3 cellular contexts compared by ENCODE assay signal in genomic region chr12:80257920-80258319, GRCh38.
A peak's percentile ranks its signal among the peaks of the same experiment; 100 is the strongest.
TF ChIP-seq lines count a peak whose summit lies in the region.

No MANE protein-coding gene starts in this region.

TF ChIP-seq in SK-N-SH, 30 proteins besides CTCF, POLR2A, EP300 and RAD21 (continued from another document):
- no peak for TF ChIP-seq PBX3 (IDR thresholded peaks at IDR 0.05)
- no peak for TF ChIP-seq FOXJ3 (CRISPR knock-in tag; IDR thresholded peaks at IDR 0.05)
- TF ChIP-seq TCF12 (IDR thresholded peaks at IDR 0.05), result no peak
- TF ChIP-seq SMC3 (IDR thresholded peaks at IDR 0.05; ENCODE audit: low read depth, low read length), result no peak
- no peak for TF ChIP-seq IRF3 (IDR thresholded peaks at IDR 0.05; ENCODE audit: low read depth, low read length)
- no peak for TF ChIP-seq GATA2 (CRISPR knock-in tag; IDR thresholded peaks at IDR 0.05)
- TF ChIP-seq NFIC (IDR thresholded peaks at IDR 0.05; ENCODE audit: borderline replicate concordance), result no peak

TF ChIP-seq in SK-N-SH treated with all-trans-retinoic acid at 6 μM for 48 hours, 23 proteins besides CTCF, POLR2A, EP300 and RAD21 (continued from another document):
- TF ChIP-seq POU6F1 (CRISPR knock-in tag; IDR thresholded peaks at IDR 0.05; ENCODE audit: borderline replicate concordance, low read depth) (no peak), TCF4 (CRISPR knock-in tag; IDR thresholded peaks at IDR 0.05; ENCODE audit: borderline replicate concordance) (no peak), ZC3H10 (CRISPR knock-in tag; IDR thresholded peaks at IDR 0.05) (no peak), ESRRG (CRISPR knock-in tag; IDR thresholded peaks at IDR 0.05) (no peak), CSRNP3 (CRISPR knock-in tag; IDR thresholded peaks at IDR 0.05) (no peak), TSHZ2 (CRISPR knock-in tag; IDR thresholded peaks at IDR 0.05) (no peak), ZNF565 (CRISPR knock-in tag; conservative IDR thresholded peaks at IDR 0.05; ENCODE audit: low read depth) (no peak)

TF ChIP-seq in HEK293, 187 proteins besides CTCF, POLR2A, EP300 and RAD21 (continued from another document):
- no peak for TF ChIP-seq PRDM2 (tag by site-specific recombination; IDR thresholded peaks at IDR 0.05; ENCODE audit: borderline replicate concordance)
- TF ChIP-seq ZNF843 (tag by site-specific recombination; IDR thresholded peaks at IDR 0.05), result 0 out of 2 replicates have a peak, but pooled peaks have one; percentile 25
- TF ChIP-seq ZNF433 (tag by site-specific recombination; IDR thresholded peaks at IDR 0.05; ENCODE audit: low read depth), result no peak
- TF ChIP-seq TRIM28 (IDR thresholded peaks at IDR 0.05; ENCODE audit: borderline replicate concordance, low read length), result no peak
- TF ChIP-seq ZNF354C (tag by site-specific recombination; IDR thresholded peaks at IDR 0.05; ENCODE audit: borderline replicate concordance, low read depth), result no peak
- no peak for TF ChIP-seq SCRT2 (tag by site-specific recombination; IDR thresholded peaks at IDR 0.05)
